In genomic region chr22:29267462-29267857, GRCh38 we compare ENCODE assay signal across 8 cellular contexts. TPM values are rescaled to one million over a fixed set of nuclear protein-coding genes. Genes with fewer than 3 reads are reported as not detected.
DNase-seq lines count a peak whose midpoint lies in the region; ATAC-seq and TF ChIP-seq lines count a peak whose summit lies in the region.

No MANE protein-coding gene starts in this region.

- no peak for TF ChIP-seq CTCF in osteocyte (IDR thresholded peaks at IDR 0.05)

- H3K9ac ChIP-seq in ES-I3 (ENCODE audit: low read depth, low read length) (peak overlapping the region; percentile 98), Karpas-422 (ENCODE audit: low read length) (peak overlapping the region; percentile 98)

- H3K4me2 ChIP-seq in Karpas-422 (ENCODE audit: low read depth, low read length, poor library complexity, severe bottlenecking): peak overlapping the region; percentile 90

- no peaks in the 10 kb centered on the region for H3K9me3 Mint-ChIP-seq in effector memory CD8-positive, alpha-beta T cell
- no peaks in the 10 kb centered on the region for H3K9me3 Mint-ChIP-seq in osteocyte (ENCODE audit: unreplicated experiment)

- H3K4me3 ChIP-seq in Karpas-422 (ENCODE audit: low read length): peak overlapping the region; percentile 93

- H3K79me2 ChIP-seq in Karpas-422 (ENCODE audit: low read length): peaks cover 65% of the 10 kb centered on the region

- no peaks in the 10 kb centered on the region for H3K27me3 ChIP-seq in Karpas-422 (ENCODE audit: low read length)

- peak overlapping the region; percentile 91 for H3K27ac ChIP-seq in Karpas-422 (ENCODE audit: low read length)

- no peak for DNase-seq in Karpas-422
- DNase-seq in effector memory CD8-positive, alpha-beta T cell: no peak
- no peak for DNase-seq in osteocyte (ENCODE audit: extremely low spot score, unreplicated experiment)
- DNase-seq in SK-N-DZ (ENCODE audit: low spot score): no peak
- no peak for DNase-seq in DMS 273 (lab: John Stamatoyannopoulos, UW; ENCODE audit: unreplicated experiment)
- DNase-seq in sciatic nerve (ENCODE audit: low spot score): no peak

- peaks cover 41% of the 10 kb centered on the region for H3K36me3 Mint-ChIP-seq in effector memory CD8-positive, alpha-beta T cell (ENCODE audit: insufficient read depth)
- H3K36me3 Mint-ChIP-seq in osteocyte (ENCODE audit: unreplicated experiment): peaks cover 23% of the 10 kb centered on the region

- peak overlapping the region; percentile 97 to 98 for H3K27ac Mint-ChIP-seq in effector memory CD8-positive, alpha-beta T cell
- peak overlapping the region; percentile 99 for H3K27ac Mint-ChIP-seq in osteocyte (ENCODE audit: unreplicated experiment)

- peaks cover 15% of the 10 kb centered on the region for H3K36me3 ChIP-seq in ES-I3 (ENCODE audit: insufficient read depth, low read length)
- H3K36me3 ChIP-seq in Karpas-422 (ENCODE audit: insufficient read depth, low read length): peaks cover 35% of the 10 kb centered on the region; the same call in 1 of the 2 replicates

- intact Hi-C loops in sciatic nerve (cut with DNase I): no loop called here

- peak overlapping the region; percentile 86 to 90 for H3K4me3 Mint-ChIP-seq in effector memory CD8-positive, alpha-beta T cell
- peak overlapping the region; percentile 94 for H3K4me3 Mint-ChIP-seq in osteocyte (ENCODE audit: unreplicated experiment)

- H3K4me1 ChIP-seq in ES-I3 (ENCODE audit: insufficient read depth, low read length) (peaks cover 24% of the 10 kb centered on the region; the same call in 1 of the 2 replicates), Karpas-422 (ENCODE audit: low read length) (peaks cover 38% of the 10 kb centered on the region)

- H4K20me1 ChIP-seq in Karpas-422 (ENCODE audit: insufficient read depth, low read depth, low read length): peaks cover 36% of the 10 kb centered on the region

- H3K27me3 Mint-ChIP-seq in effector memory CD8-positive, alpha-beta T cell: no peaks in the 10 kb centered on the region
- H3K27me3 Mint-ChIP-seq in osteocyte (ENCODE audit: unreplicated experiment): no peaks in the 10 kb centered on the region

- H2AFZ ChIP-seq in Karpas-422 (ENCODE audit: low read length): peak overlapping the region; percentile 99; the same call in 1 of the 2 replicates

- ATAC-seq in effector memory CD8-positive, alpha-beta T cell (replicated peaks): no peak
- ATAC-seq in GM21786 (IDR thresholded peaks at IDR 0.05; ENCODE audit: unreplicated experiment) (no peak), sciatic nerve (no peak)

- no peaks in the 10 kb centered on the region for H3K9me2 ChIP-seq in Karpas-422 (replicated peaks; ENCODE audit: insufficient read depth, low read length)

- no peaks in the 10 kb centered on the region for H3K9me3 ChIP-seq in ES-I3 (ENCODE audit: control insufficient read depth, insufficient read depth, low read length)
- no peaks in the 10 kb centered on the region for H3K9me3 ChIP-seq in Karpas-422 (ENCODE audit: low read length)

- peaks cover 42 to 47% of the 10 kb centered on the region in 2 donors for H3K4me1 Mint-ChIP-seq in effector memory CD8-positive, alpha-beta T cell (ENCODE audit: low read depth in 2 of 2)
- H3K4me1 Mint-ChIP-seq in osteocyte (ENCODE audit: unreplicated experiment): peaks cover 51% of the 10 kb centered on the region

RNA-seq across cellular contexts. Expression of gene RHBDD3, which starts 0.3 kb away (rescaled TPM):
- 8.8 and 29.7 TPM in 2 replicates for total RNA-seq in Karpas-422 (2014; rRNA removed; shearing (Covaris generic); ENCODE audit: low replicate concordance)
- total RNA-seq in osteocyte (41.0 and 45.8 TPM in 2 replicates), sciatic nerve (18.0 TPM)
- polyA plus RNA-seq in SK-N-DZ (2014; cell fraction: cytosol; rRNA removed): 92.4 and 120 TPM in 2 replicates
- polyA plus RNA-seq in SK-N-DZ (2014; cell fraction: nucleus; rRNA removed): 74.4 and 98.6 TPM in 2 replicates

RNA-seq across cellular contexts. Expression of gene EWSR1, which starts 0.6 kb away (rescaled TPM):
- 281 and 309 TPM in 2 replicates for total RNA-seq in Karpas-422 (2014; rRNA removed; shearing (Covaris generic); ENCODE audit: low replicate concordance)
- total RNA-seq in osteocyte (218 and 228 TPM in 2 replicates), sciatic nerve (194 TPM)
- 186 and 209 TPM in 2 replicates for polyA plus RNA-seq in SK-N-DZ (2014; cell fraction: cytosol; rRNA removed)
- 411 and 553 TPM in 2 replicates for polyA plus RNA-seq in SK-N-DZ (2014; cell fraction: nucleus; rRNA removed)

RNA-seq across cellular contexts. Expression of gene GAS2L1, which starts 39.0 kb away (rescaled TPM):
- total RNA-seq in Karpas-422 (2014; rRNA removed; shearing (Covaris generic); ENCODE audit: low replicate concordance): not detected in 2 replicates
- total RNA-seq in osteocyte: 21.6 and 22.3 TPM in 2 replicates
- polyA plus RNA-seq in SK-N-DZ (2014; cell fraction: cytosol; rRNA removed): 4.5 and 4.6 TPM in 2 replicates
- 7.8 and 10.7 TPM in 2 replicates for polyA plus RNA-seq in SK-N-DZ (2014; cell fraction: nucleus; rRNA removed)
- total RNA-seq in sciatic nerve: 31.8 TPM

RNA-seq across cellular contexts. Expression of gene RASL10A, which starts 48.0 kb away (rescaled TPM):
- total RNA-seq in Karpas-422 (2014; rRNA removed; shearing (Covaris generic); ENCODE audit: low replicate concordance): 0.76 TPM in 1 of 2 replicates, not detected in the other
- total RNA-seq in osteocyte (not detected in 2 replicates), sciatic nerve (2.2 TPM)
- polyA plus RNA-seq in SK-N-DZ (2014; cell fraction: cytosol; rRNA removed): 1.0 TPM in 1 of 2 replicates, not detected in the other
- 1.4 and 6.4 TPM in 2 replicates for polyA plus RNA-seq in SK-N-DZ (2014; cell fraction: nucleus; rRNA removed)

Comparison
In these comparisons a context has a peak if more than half of its experiments do, and no peak if none do; other contexts are left out.
1. RNA of gene GAS2L1, which starts 39.0 kb away (total RNA-seq): 31.8 TPM in sciatic nerve (single experiment) and 21.6 to 22.3 TPM in osteocyte; not detected in Karpas-422; every median in the first group is over 10 times any median in the second.